Comparison of ENCODE assay signal across 8 cellular contexts in the genomic region with DNA sequence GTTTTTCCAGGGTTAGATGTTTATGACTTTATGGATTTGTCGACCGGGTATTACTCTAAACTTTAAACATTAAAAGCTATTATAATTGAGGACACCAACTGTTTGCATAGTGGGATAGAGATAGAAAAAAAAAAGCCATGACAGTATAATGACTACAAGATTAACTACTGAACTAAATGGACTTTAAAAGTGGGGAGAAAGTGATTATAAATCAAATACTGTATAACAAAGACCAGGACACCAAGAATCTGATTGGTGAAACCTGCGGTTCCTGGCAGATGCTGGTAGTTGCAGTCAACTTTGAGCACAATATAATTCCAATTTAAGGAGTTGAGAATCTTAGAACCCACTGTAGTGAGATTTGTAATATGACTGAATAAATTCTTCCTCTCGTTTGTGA. TPM values are rescaled to one million over a fixed set of nuclear protein-coding genes. Genes with fewer than 3 reads are reported as not detected.
DNase-seq lines count a peak whose midpoint lies in the region; ATAC-seq and TF ChIP-seq lines count a peak whose summit lies in the region.

No MANE protein-coding gene starts in this region.

- H3K9me3 ChIP-seq in adipocyte (ENCODE audit: control insufficient read depth, low read length) (no peaks in the 10 kb centered on the region), left lung (no peaks in the 10 kb centered on the region), tibial artery (no peaks in the 10 kb centered on the region)

- H3K4me1 ChIP-seq in adipocyte (ENCODE audit: control insufficient read depth, insufficient read depth, low read length) (peaks cover 25% of the 10 kb centered on the region), left lung (peaks cover 8 to 59% of the 10 kb centered on the region in 2 donors), tibial artery (peaks cover 0 to 56% (median 27%) of the 10 kb centered on the region in 4 donors)

- H3K27ac ChIP-seq in left lung: no peak overlapping the region
- H3K27ac ChIP-seq in tibial artery: peak overlapping the region in 1 of 2 donors; percentile 1

- H3K36me3 ChIP-seq in adipocyte (ENCODE audit: control insufficient read depth, insufficient read depth, low read length, severe bottlenecking) (no peaks in the 10 kb centered on the region), left lung (no peaks in the 10 kb centered on the region), tibial artery (peaks cover 0 to 4% (median 0%) of the 10 kb centered on the region in 3 donors)

- H3K27me3 Mint-ChIP-seq in activated T-cell treated with anti-CD3 and anti-CD28 coated beads, Interleukin-2, amount 50 U/mL, for 4 hours (ENCODE audit: low read depth): no peaks in the 10 kb centered on the region

- no peak for DNase-seq in activated T-cell treated with anti-CD3 and anti-CD28 coated beads, Interleukin-2, amount 50 U/mL, for 4 hours
- no peak for DNase-seq in activated T-cell treated with anti-CD3 and anti-CD28 coated beads, Interleukin-2, amount 50 U/mL, for 48 hours
- DNase-seq in adipocyte (ENCODE audit: low read depth) (peak; percentile 29), left lung (no peak), tibial artery (no peak), NCI-H187 (lab: John Stamatoyannopoulos, UW) (no peak), kidney glomerular epithelial cell (lab: John Stamatoyannopoulos, UW) (no peak)

- H3K4me3 Mint-ChIP-seq in activated T-cell treated with anti-CD3 and anti-CD28 coated beads, Interleukin-2, amount 50 U/mL, for 4 hours: peak overlapping the region; percentile 98

- peaks cover 16% of the 10 kb centered on the region for H3K36me3 Mint-ChIP-seq in activated T-cell treated with anti-CD3 and anti-CD28 coated beads, Interleukin-2, amount 50 U/mL, for 4 hours (ENCODE audit: insufficient read depth)

- no peaks in the 10 kb centered on the region for H3K9me3 Mint-ChIP-seq in activated T-cell treated with anti-CD3 and anti-CD28 coated beads, Interleukin-2, amount 50 U/mL, for 4 hours

- peak overlapping the region; percentile 80 for H3K9ac ChIP-seq in adipocyte (ENCODE audit: low read length)

- ATAC-seq in activated T-cell treated with anti-CD3 and anti-CD28 coated beads, Interleukin-2, amount 50 U/mL, for 4 hours: no peak
- ATAC-seq in left lung: no peak
- ATAC-seq in HG03342 (IDR thresholded peaks at IDR 0.05; ENCODE audit: unreplicated experiment): no peak

- no peaks in the 10 kb centered on the region for H3K27me3 ChIP-seq in adipocyte (replicated peaks; ENCODE audit: control insufficient read depth, insufficient read depth, low read length)
- no peaks in the 10 kb centered on the region for H3K27me3 ChIP-seq in left lung
- H3K27me3 ChIP-seq in tibial artery: no peaks in the 10 kb centered on the region

- H3K4me1 Mint-ChIP-seq in activated T-cell treated with anti-CD3 and anti-CD28 coated beads, Interleukin-2, amount 50 U/mL, for 4 hours (ENCODE audit: low read depth): peaks cover 45% of the 10 kb centered on the region

- H3K4me3 ChIP-seq in adipocyte (ENCODE audit: low read length): peak overlapping the region; percentile 95
- peak overlapping the region; percentile 99 for H3K4me3 ChIP-seq in left lung
- peak overlapping the region; percentile 97 to 98 for H3K4me3 ChIP-seq in tibial artery

- intact Hi-C loops in left lung (cut with DNase I): no loop called here
- intact Hi-C loops in tibial artery (cut with DNase I; ENCODE audit: low total_unique reads): loop anchor here (5.0 kb wide), 1 partner anchor 78 kb away; no protein-coding TSS in a partner anchor

- no peak for TF ChIP-seq CTCF in left lung (IDR thresholded peaks at IDR 0.05)
- TF ChIP-seq CTCF in tibial artery (IDR thresholded peaks at IDR 0.05): no peak

RNA-seq across cellular contexts. Expression of gene CRKL, which starts 2.5 kb away (rescaled TPM):
- 10 to 100 TPM; 82.9 to 90.5 (median 89.2) TPM for total RNA-seq in activated T-cell treated with anti-CD3 and anti-CD28 coated beads, Interleukin-2, amount 50 U/mL, for 4 hours
- total RNA-seq in left lung: 10 to 100 TPM; 56.7 to 59.4 TPM

RNA-seq across cellular contexts. Expression of gene AIFM3, which starts 47.3 kb away (rescaled TPM):
- under 1 TPM; 0.30 to 0.78 (median 0.47) TPM for total RNA-seq in activated T-cell treated with anti-CD3 and anti-CD28 coated beads, Interleukin-2, amount 50 U/mL, for 4 hours
- 1 to 10 TPM; 6.0 to 6.5 TPM for total RNA-seq in left lung
